Comparison of ENCODE assay signal across 28 cellular contexts in genomic region chr18:72822202-72822601, GRCh38. TPM values are rescaled to one million over a fixed set of nuclear protein-coding genes. Genes with fewer than 3 reads are reported as not detected.
DNase-seq lines count a peak whose midpoint lies in the region; TF ChIP-seq lines count a peak whose summit lies in the region.
"Had no signal": no experiment of that assay in that cellular context is flagged by ENCODE, and none has a peak within 500 bp of the region (broad histone marks: within the 10 kb centered on the region; RNA-seq: fewer than 3 reads in every experiment).

No MANE protein-coding gene starts in this region.

- H2AK5ac ChIP-seq in neuronal stem cell (ENCODE audit: low read depth, low read length), result no peak overlapping the region

- no peak overlapping the region for H3K9ac ChIP-seq in neuronal stem cell (ENCODE audit: low read depth, low read length, poor library complexity)
- H3K9ac ChIP-seq: BLaER1; BLaER1 treated with 17β-estradiol and CSF1 and Interleukin-3, amounts not matched to agents 10 nM and 100 nM had no signal

- peak overlapping the region; percentile 73 for H2BK12ac ChIP-seq in neuronal stem cell (ENCODE audit: low read length)

- H4K91ac ChIP-seq in neuronal stem cell (ENCODE audit: low read depth, low read length, poor library complexity), result no peak overlapping the region

- H3K27ac ChIP-seq in neuronal stem cell (replicated peaks; ENCODE audit: low read length), result no peak overlapping the region
- H3K27ac ChIP-seq: 22Rv1; A549; BLaER1; BLaER1 treated with 17β-estradiol and CSF1 and Interleukin-3, amounts not matched to agents 10 nM and 100 nM; C4-2B had no signal

- H3K27me3 ChIP-seq in GM06990 (replicated peaks; ENCODE audit: control insufficient read depth, insufficient read depth, low read length), result no peaks in the 10 kb centered on the region
- no peaks in the 10 kb centered on the region for H3K27me3 ChIP-seq in neuronal stem cell (ENCODE audit: control insufficient read depth in 3 of 3, insufficient read depth in 3 of 3, low read depth in 1 of 3, low read length in 3 of 3)
- H3K27me3 ChIP-seq: BE2C; BLaER1; BLaER1 treated with 17β-estradiol and CSF1 and Interleukin-3, amounts not matched to agents 10 nM and 100 nM had no signal

- no peak overlapping the region for H3K4me2 ChIP-seq in neuronal stem cell (ENCODE audit: insufficient read depth, low read length, poor library complexity, severe bottlenecking)
- H3K4me2 ChIP-seq: A549; BLaER1; BLaER1 treated with 17β-estradiol and CSF1 and Interleukin-3, amounts not matched to agents 10 nM and 100 nM had no signal

- no peaks in the 10 kb centered on the region for H3K9me3 ChIP-seq in neuronal stem cell (replicated peaks in 1 of 2; ENCODE audit: control insufficient read depth in 2 of 2, insufficient read depth in 1 of 2, low read depth in 1 of 2, low read length in 2 of 2)
- H3K9me3 ChIP-seq: A549; BE2C; BLaER1; BLaER1 treated with 17β-estradiol and CSF1 and Interleukin-3, amounts not matched to agents 10 nM and 100 nM; Caco-2 had no signal

- no peak overlapping the region for H2BK120ac ChIP-seq in neuronal stem cell (ENCODE audit: low read depth, low read length)

- no peaks in the 10 kb centered on the region for H3K4me1 ChIP-seq in neuronal stem cell (ENCODE audit: control insufficient read depth in 2 of 2, insufficient read depth in 1 of 2, low read depth in 1 of 2, low read length in 2 of 2)
- H3K4me1 ChIP-seq: A549; BE2C; BLaER1; BLaER1 treated with 17β-estradiol and CSF1 and Interleukin-3, amounts not matched to agents 10 nM and 100 nM; Caco-2 had no signal

- no peak overlapping the region for H4K8ac ChIP-seq in neuronal stem cell (ENCODE audit: low read depth, low read length)

- no peaks in the 10 kb centered on the region for H3K79me1 ChIP-seq in neuronal stem cell (ENCODE audit: low read depth, low read length)

- DNase-seq in GM06990 (ENCODE audit: extremely low read depth, insufficient read length) (peak; percentile 1), neuronal stem cell (ENCODE audit: low spot score) (no peak), NCI-H2107 (lab: John Stamatoyannopoulos, UW) (no peak), C1 segment of cervical spinal cord (lab: John Stamatoyannopoulos, UW) (no peak)
- DNase-seq: 8988T; ACHN; AML-193; BE2C; Caco-2; Calu3; CD4-positive, alpha-beta memory T cell; CD4-positive, alpha-beta T cell; CD4-positive, CD25-positive, alpha-beta regulatory T cell; CD8-positive, alpha-beta memory T cell; COR-L47; DMS 273 treated with DMSO at 0.1 percent for 48 hours; DMS153; DMS53; DMS79; DMS79 treated with DMSO at 0.1 percent for 48 hours; DND-41; EL had no signal

- no peak overlapping the region for H3K14ac ChIP-seq in neuronal stem cell (ENCODE audit: low read length)

- TF ChIP-seq CTCF in GM06990 (IDR thresholded peaks at IDR 0.05; ENCODE audit: insufficient read depth, low read length, poor library complexity, severe bottlenecking), result no peak

- no peak overlapping the region for H3K4ac ChIP-seq in neuronal stem cell (ENCODE audit: low read length)

- no peak overlapping the region for H2BK15ac ChIP-seq in neuronal stem cell (ENCODE audit: low read length)

- H3K36me3 ChIP-seq in GM06990 (ENCODE audit: control insufficient read depth, insufficient read depth, low read length), result no peaks in the 10 kb centered on the region
- no peaks in the 10 kb centered on the region for H3K36me3 ChIP-seq in neuronal stem cell (replicated peaks in 1 of 2; ENCODE audit: control insufficient read depth in 2 of 2, insufficient read depth in 2 of 2, low read length in 2 of 2)
- H3K36me3 ChIP-seq: BE2C; BLaER1; BLaER1 treated with 17β-estradiol and CSF1 and Interleukin-3, amounts not matched to agents 10 nM and 100 nM had no signal

- H3K23ac ChIP-seq in neuronal stem cell (ENCODE audit: low read depth, low read length, poor library complexity), result no peak overlapping the region

- no peak overlapping the region for H2BK5ac ChIP-seq in neuronal stem cell (ENCODE audit: low read length)

- no peak overlapping the region for H2AFZ ChIP-seq in neuronal stem cell (ENCODE audit: low read length)

- no CpG with 5 or more reads among the region's 13 CpGs for WGBS in neuronal stem cell (ENCODE audit: extremely low coverage in 2 of 2, insufficient read length in 2 of 2, insufficient replicate concordance in 1 of 2), 2 donors

- no peak overlapping the region for H3K18ac ChIP-seq in neuronal stem cell (ENCODE audit: low read length)

- H3K4me3 ChIP-seq in GM06990 (replicated peaks; ENCODE audit: low read depth, low read length) (no peak overlapping the region), neuronal stem cell (ENCODE audit: low read length in 2 of 2) (no peak overlapping the region)
- H3K4me3 ChIP-seq: A549; BLaER1; BLaER1 treated with 17β-estradiol and CSF1 and Interleukin-3, amounts not matched to agents 10 nM and 100 nM had no signal

RNA-seq across cellular contexts. Expression of gene NETO1, which starts 45.6 kb away (rescaled TPM):
- 3.2 TPM for polyA plus RNA-seq in neuronal stem cell (2013, experiment 1 of 2)
- polyA plus RNA-seq in neuronal stem cell (2013, experiment 2 of 2), result 2.4 TPM
- polyA plus RNA-seq: CD14-positive monocyte; CD4-positive, alpha-beta memory T cell; CD4-positive, CD25-positive, alpha-beta regulatory T cell; CD8-positive, alpha-beta memory T cell had no signal
